In the genomic region with DNA sequence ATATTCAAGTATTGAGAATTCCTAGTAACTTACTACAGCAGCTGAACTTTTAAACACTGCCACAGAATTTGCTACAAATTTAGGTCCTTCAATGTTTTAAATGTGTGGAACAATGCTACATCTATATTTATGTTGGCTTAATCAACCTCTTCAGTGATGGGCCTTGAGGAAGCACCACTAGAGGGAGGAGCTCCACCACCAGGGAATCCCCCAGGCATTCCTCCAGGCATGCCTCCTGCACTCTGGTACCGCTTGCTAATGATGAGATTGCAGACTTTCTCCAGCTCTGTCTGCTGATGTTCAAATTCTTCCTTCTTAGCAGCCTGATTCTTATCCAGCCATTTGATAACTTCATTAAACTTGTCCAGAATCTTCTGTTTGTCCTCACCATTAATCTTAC, we compare ENCODE assay signal across 23 cellular contexts.
DNase-seq lines count a peak whose midpoint lies in the region; ATAC-seq and TF ChIP-seq lines count a peak whose summit lies in the region.
"Had no signal": no experiment of that assay in that cellular context is flagged by ENCODE, and none has a peak within 500 bp of the region (broad histone marks: within the 10 kb centered on the region; RNA-seq: fewer than 3 reads in every experiment).

No MANE protein-coding gene starts in this region.

- H3K79me2 ChIP-seq in smooth muscle cell (ENCODE audit: low read depth) = no peaks in the 10 kb centered on the region

- H3K27me3 ChIP-seq in left ventricle myocardium inferior (ENCODE audit: low read depth) (no peaks in the 10 kb centered on the region), right cardiac atrium (ENCODE audit: control insufficient read depth, insufficient read depth) (no peaks in the 10 kb centered on the region), smooth muscle cell (ENCODE audit: low read depth) (no peaks in the 10 kb centered on the region), aorta (ENCODE audit: control insufficient read depth in 1 of 2, insufficient read depth in 2 of 2, low read length in 1 of 2) (no peaks in the 10 kb centered on the region)
- H3K27me3 ChIP-seq: suprapubic skin had no signal

- H3K36me3 ChIP-seq in left ventricle myocardium inferior (no peaks in the 10 kb centered on the region), smooth muscle cell (ENCODE audit: low read depth) (no peaks in the 10 kb centered on the region), aorta (ENCODE audit: control insufficient read depth in 1 of 2, insufficient read depth in 2 of 2, low read length in 1 of 2) (no peaks in the 10 kb centered on the region)
- H3K36me3 ChIP-seq: suprapubic skin, WERI-Rb-1 had no signal

- H3K27ac ChIP-seq in left ventricle myocardium inferior (replicated peaks) (no peak overlapping the region), right cardiac atrium (ENCODE audit: low read length) (no peak overlapping the region), smooth muscle cell (ENCODE audit: low read depth) (no peak overlapping the region), aorta (ENCODE audit: low read depth in 1 of 2, low read length in 2 of 2) (no peak overlapping the region)
- H3K27ac ChIP-seq: coronary artery, SK-N-MC, suprapubic skin, WERI-Rb-1 had no signal

- TF ChIP-seq CTCF in left ventricle myocardium inferior (IDR thresholded peaks at IDR 0.05; ENCODE audit: borderline replicate concordance) (peak; percentile 39), fibroblast of the aortic adventitia (IDR thresholded peaks at IDR 0.05; ENCODE audit: insufficient read depth, low read length) (no peak), smooth muscle cell (IDR thresholded peaks at IDR 0.05; ENCODE audit: borderline replicate concordance, insufficient read depth, poor library complexity, severe bottlenecking) (peak; percentile 19)

- no peaks in the 10 kb centered on the region for H3F3A ChIP-seq in smooth muscle cell (ENCODE audit: low read depth)

- 30% methylated on average over 1 of the region's 1 CpG for WGBS in right cardiac atrium
- WGBS in smooth muscle cell (ENCODE audit: low lambda C conversion rate) = 38% methylated on average over 1 of the region's 1 CpG
- 36 to 74% methylated on average over 1 of the region's 1 CpG for WGBS in aorta, 2 donors

- intact Hi-C loops in left ventricle myocardium inferior (cut with micrococcal nuclease) = no loop called here
- intact Hi-C loops in right cardiac atrium (cut with DNase I) = no loop called here
- intact Hi-C loops in aorta (cut with DNase I) = no loop called here

- H3K4me3 ChIP-seq in left ventricle myocardium inferior = no peak overlapping the region
- no peak overlapping the region for H3K4me3 ChIP-seq in right cardiac atrium (ENCODE audit: low read length)
- H3K4me3 ChIP-seq in fibroblast of the aortic adventitia (ENCODE audit: low read depth, low read length) = no peak overlapping the region
- H3K4me3 ChIP-seq in smooth muscle cell = no peak overlapping the region
- H3K4me3 ChIP-seq in aorta (ENCODE audit: low read length in 2 of 2) = no peak overlapping the region
- H3K4me3 ChIP-seq: coronary artery, lung, SK-N-MC, suprapubic skin had no signal

- no peak overlapping the region for H3K9ac ChIP-seq in smooth muscle cell (ENCODE audit: low read depth)

- H3K9me3 ChIP-seq in left ventricle myocardium inferior (replicated peaks) = no peaks in the 10 kb centered on the region
- H3K9me3 ChIP-seq in right cardiac atrium (ENCODE audit: control insufficient read depth, low read length) = no peaks in the 10 kb centered on the region
- no peaks in the 10 kb centered on the region for H3K9me3 ChIP-seq in smooth muscle cell (replicated peaks; ENCODE audit: low read depth)
- no peaks in the 10 kb centered on the region for H3K9me3 ChIP-seq in aorta (ENCODE audit: control insufficient read depth, low read length)
- H3K9me3 ChIP-seq: suprapubic skin had no signal

- H2AFZ ChIP-seq in smooth muscle cell (ENCODE audit: low read depth) = no peak overlapping the region

- no peaks in the 10 kb centered on the region for H3K4me1 ChIP-seq in left ventricle myocardium inferior
- H3K4me1 ChIP-seq in right cardiac atrium (ENCODE audit: control insufficient read depth, insufficient read depth, low read length) = no peaks in the 10 kb centered on the region
- H3K4me1 ChIP-seq in smooth muscle cell (ENCODE audit: low read depth) = no peaks in the 10 kb centered on the region
- H3K4me1 ChIP-seq in aorta (ENCODE audit: control insufficient read depth in 1 of 2, insufficient read depth in 2 of 2, low read length in 2 of 2) = no peaks in the 10 kb centered on the region
- H3K4me1 ChIP-seq: suprapubic skin had no signal

- no peak for ATAC-seq in right cardiac atrium
- no peak for ATAC-seq in GM21515 (IDR thresholded peaks at IDR 0.05; ENCODE audit: unreplicated experiment)
- ATAC-seq in aorta (ENCODE audit: low FRiP score) = no peak
- ATAC-seq: HepG2; stimulated activated memory B cell treated with anti-CD40 and anti-IgM and Interleukin-4, amounts not matched to agents 10 μg/mL and 1 μg/mL and 100 μg/mL, for 72 hours had no signal

- no peak for DNase-seq in left ventricle myocardium inferior
- no peak for DNase-seq in right cardiac atrium
- DNase-seq in NCI-H226 = peak; percentile 1
- peak; percentile 1 for DNase-seq in fibroblast of the aortic adventitia (ENCODE audit: low read depth)
- DNase-seq in smooth muscle cell (lab: John Stamatoyannopoulos, UW; ENCODE audit: unreplicated experiment) = no peak
- DNase-seq in aorta = no peak
- DNase-seq in NCI-H2227 (lab: John Stamatoyannopoulos, UW; ENCODE audit: unreplicated experiment) = no peak
- DNase-seq: ACHN; activated CD4-positive, alpha-beta T cell treated with anti-CD3 and anti-CD28 coated beads, Interleukin-2, amount 50 U/mL, for 48 hours; activated effector memory CD4-positive, alpha-beta T cell treated with anti-CD3 and anti-CD28 coated beads, Interleukin-2, amount 50 U/mL, for 16 hours; CD4-positive, alpha-beta T cell; DMS53; NCI-H1092; NCI-H2029; RPMI8226; WERI-Rb-1 had no signal

- no peaks in the 10 kb centered on the region for H4K20me1 ChIP-seq in smooth muscle cell (ENCODE audit: low read depth)

- H3K4me2 ChIP-seq in smooth muscle cell = no peak overlapping the region

Comparison
In these comparisons a context has a peak if more than half of its experiments do, and no peak if none do; other contexts are left out.
1. DNase-seq: peak in NCI-H226 (single experiment) and fibroblast of the aortic adventitia (single experiment); none in left ventricle myocardium inferior (single experiment), right cardiac atrium (0 of 3), smooth muscle cell (single experiment), aorta (0 of 2) and NCI-H2227 (single experiment).